ENCODE assay signal across 12 cellular contexts in the genomic region with DNA sequence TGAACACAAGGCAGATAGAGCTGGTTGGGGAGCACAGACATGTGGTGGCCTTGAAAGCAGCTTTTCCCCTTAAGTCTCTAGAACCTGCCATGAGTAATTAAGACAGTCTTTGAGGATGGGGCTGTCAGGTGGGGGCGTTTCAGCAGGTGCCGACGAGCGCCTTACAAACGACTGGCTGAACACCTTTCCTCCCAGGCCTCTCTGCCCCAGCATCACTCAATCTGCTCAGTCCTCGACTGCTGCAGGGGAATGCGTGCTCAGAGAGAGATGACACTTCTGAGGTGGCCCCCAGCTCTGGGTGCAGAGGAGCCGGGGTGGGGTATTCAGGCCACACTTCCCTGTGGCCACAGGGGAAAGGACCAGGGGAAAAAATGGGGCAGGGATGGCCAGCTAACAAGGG. TPM values are rescaled to one million over a fixed set of nuclear protein-coding genes. Genes with fewer than 3 reads are reported as not detected.
DNase-seq lines count a peak whose midpoint lies in the region; ATAC-seq, FAIRE-seq and TF ChIP-seq lines count a peak whose summit lies in the region.
"Had no signal": no experiment of that assay in that cellular context is flagged by ENCODE, and none has a peak within 500 bp of the region (broad histone marks: within the 10 kb centered on the region; RNA-seq: fewer than 3 reads in every experiment).

No MANE protein-coding gene starts in this region.

- no peak overlapping the region for H3K4me3 ChIP-seq in CD4-positive, CD25-positive, alpha-beta regulatory T cell (ENCODE audit: low read depth, low read length)
- peak overlapping the region; percentile 54 for H3K4me3 ChIP-seq in astrocyte (ENCODE audit: insufficient read depth, low read depth, low read length)
- H3K4me3 ChIP-seq in skeletal muscle cell (ENCODE audit: low read depth, low read length), result peak overlapping the region; percentile 36
- H3K4me3 ChIP-seq: right lobe of liver had no signal

- TF ChIP-seq CTCF in astrocyte (IDR thresholded peaks at IDR 0.05; ENCODE audit: insufficient read depth, low read depth, low read length) (no peak), glutamatergic neuron (IDR thresholded peaks at IDR 0.05; ENCODE audit: partially characterized antibody, unreplicated experiment) (no peak), GM20000 (IDR thresholded peaks at IDR 0.05; ENCODE audit: extremely low read depth, missing control alignments) (no peak)

- peak overlapping the region; percentile 84 for H3K9ac ChIP-seq in astrocyte (ENCODE audit: low read length)

- H3K4me2 ChIP-seq in astrocyte (ENCODE audit: low read length), result peak overlapping the region; percentile 87

- H3K27me3 Mint-ChIP-seq in CD4-positive, CD25-positive, alpha-beta regulatory T cell, result no peaks in the 10 kb centered on the region
- H3K27me3 Mint-ChIP-seq in astrocyte (ENCODE audit: low read depth, unreplicated experiment), result no peaks in the 10 kb centered on the region
- peaks cover 4% of the 10 kb centered on the region for H3K27me3 Mint-ChIP-seq in glutamatergic neuron (ENCODE audit: unreplicated experiment)
- no peaks in the 10 kb centered on the region for H3K27me3 Mint-ChIP-seq in activated T-cell treated with anti-CD3 and anti-CD28 coated beads, Interleukin-2, amount 50 U/mL, for 72 hours (ENCODE audit: low read depth)

- H3K36me3 Mint-ChIP-seq in CD4-positive, CD25-positive, alpha-beta regulatory T cell, result peaks cover 24% of the 10 kb centered on the region
- H3K36me3 Mint-ChIP-seq in astrocyte (ENCODE audit: low read depth, unreplicated experiment) (peaks cover 20% of the 10 kb centered on the region), glutamatergic neuron (ENCODE audit: unreplicated experiment) (peaks cover 8% of the 10 kb centered on the region)
- peaks cover 4 to 20% of the 10 kb centered on the region in 2 donors for H3K36me3 Mint-ChIP-seq in activated T-cell treated with anti-CD3 and anti-CD28 coated beads, Interleukin-2, amount 50 U/mL, for 72 hours (ENCODE audit: insufficient read depth in 2 of 2)

- H3K4me1 Mint-ChIP-seq in CD4-positive, CD25-positive, alpha-beta regulatory T cell, result peaks cover 11 to 33% (median 12%) of the 10 kb centered on the region in 4 donors
- H3K4me1 Mint-ChIP-seq in astrocyte (ENCODE audit: low read depth, unreplicated experiment), result peaks cover 38% of the 10 kb centered on the region
- peaks cover 19% of the 10 kb centered on the region for H3K4me1 Mint-ChIP-seq in glutamatergic neuron (ENCODE audit: low read depth, unreplicated experiment)
- H3K4me1 Mint-ChIP-seq in activated T-cell treated with anti-CD3 and anti-CD28 coated beads, Interleukin-2, amount 50 U/mL, for 72 hours (ENCODE audit: low read depth), result peaks cover 1% of the 10 kb centered on the region

- H3K27ac ChIP-seq in CD4-positive, CD25-positive, alpha-beta regulatory T cell (ENCODE audit: insufficient read depth, low read length, poor library complexity, severe bottlenecking), result no peak overlapping the region
- peak overlapping the region; percentile 95 for H3K27ac ChIP-seq in astrocyte (ENCODE audit: low read depth, low read length)
- H3K27ac ChIP-seq: right lobe of liver had no signal

- H3K27me3 ChIP-seq in CD4-positive, CD25-positive, alpha-beta regulatory T cell (ENCODE audit: control insufficient read depth, insufficient read depth, low read length), result no peaks in the 10 kb centered on the region
- H3K27me3 ChIP-seq in astrocyte (ENCODE audit: insufficient read depth, low read length), result no peaks in the 10 kb centered on the region
- H3K27me3 ChIP-seq: right lobe of liver had no signal

- H3K9me3 ChIP-seq in CD4-positive, CD25-positive, alpha-beta regulatory T cell (ENCODE audit: control insufficient read depth in 2 of 2, low read length in 2 of 2), result no peaks in the 10 kb centered on the region
- H3K9me3 ChIP-seq in astrocyte (ENCODE audit: insufficient read depth, low read depth, low read length), result no peaks in the 10 kb centered on the region
- H3K9me3 ChIP-seq: right lobe of liver had no signal

- ATAC-seq in CD4-positive, CD25-positive, alpha-beta regulatory T cell (ENCODE audit: low read depth in 2 of 2), result no peak
- no peak for ATAC-seq in activated T-cell treated with anti-CD3 and anti-CD28 coated beads, Interleukin-2, amount 50 U/mL, for 72 hours (replicated peaks in 1 of 2)
- no peak for ATAC-seq in HG02763 (IDR thresholded peaks at IDR 0.05; ENCODE audit: unreplicated experiment)

- H2AFZ ChIP-seq in astrocyte (ENCODE audit: low read depth, low read length), result no peak overlapping the region

- H3K27ac Mint-ChIP-seq in CD4-positive, CD25-positive, alpha-beta regulatory T cell, result peak overlapping the region in 2 of 3 donors; percentile 31 to 36
- H3K27ac Mint-ChIP-seq in astrocyte (ENCODE audit: unreplicated experiment) (peak overlapping the region; percentile 81), glutamatergic neuron (ENCODE audit: unreplicated experiment) (peak overlapping the region; percentile 66)
- H3K27ac Mint-ChIP-seq in activated T-cell treated with anti-CD3 and anti-CD28 coated beads, Interleukin-2, amount 50 U/mL, for 72 hours, result no peak overlapping the region

- FAIRE-seq in astrocyte (lab: Jason Lieb, UNC), result no peak
- FAIRE-seq: bronchial epithelial cell had no signal

- H3K4me3 Mint-ChIP-seq in CD4-positive, CD25-positive, alpha-beta regulatory T cell, result no peak overlapping the region
- peak overlapping the region; percentile 45 for H3K4me3 Mint-ChIP-seq in astrocyte (ENCODE audit: unreplicated experiment)
- peak overlapping the region; percentile 63 for H3K4me3 Mint-ChIP-seq in glutamatergic neuron (ENCODE audit: unreplicated experiment)
- H3K4me3 Mint-ChIP-seq in activated T-cell treated with anti-CD3 and anti-CD28 coated beads, Interleukin-2, amount 50 U/mL, for 72 hours, result no peak overlapping the region

- H3K4me1 ChIP-seq in CD4-positive, CD25-positive, alpha-beta regulatory T cell (ENCODE audit: control insufficient read depth, insufficient read depth, low read length, poor library complexity, severe bottlenecking), result no peaks in the 10 kb centered on the region
- peaks cover 27% of the 10 kb centered on the region for H3K4me1 ChIP-seq in astrocyte (ENCODE audit: insufficient read depth, low read length)

- peaks cover 67% of the 10 kb centered on the region for H3K36me3 ChIP-seq in CD4-positive, CD25-positive, alpha-beta regulatory T cell (ENCODE audit: control insufficient read depth, insufficient read depth, low read length)
- H3K36me3 ChIP-seq in astrocyte (ENCODE audit: insufficient read depth, low read length), result peaks cover 44% of the 10 kb centered on the region

- peaks cover 91% of the 10 kb centered on the region for H4K20me1 ChIP-seq in astrocyte (ENCODE audit: insufficient read depth, low read length)

- peaks cover 0 to 2% (median 0%) of the 10 kb centered on the region in 7 donors for H3K9me3 Mint-ChIP-seq in CD4-positive, CD25-positive, alpha-beta regulatory T cell
- no peaks in the 10 kb centered on the region for H3K9me3 Mint-ChIP-seq in astrocyte (ENCODE audit: unreplicated experiment)
- H3K9me3 Mint-ChIP-seq in glutamatergic neuron (ENCODE audit: unreplicated experiment), result peaks cover 10% of the 10 kb centered on the region
- no peaks in the 10 kb centered on the region for H3K9me3 Mint-ChIP-seq in activated T-cell treated with anti-CD3 and anti-CD28 coated beads, Interleukin-2, amount 50 U/mL, for 72 hours

- peaks cover 84% of the 10 kb centered on the region for H3K79me2 ChIP-seq in astrocyte (ENCODE audit: insufficient read depth, low read length)

- DNase-seq in CD4-positive, CD25-positive, alpha-beta regulatory T cell, result no peak
- DNase-seq in astrocyte (ENCODE audit: low read depth) (no peak), glutamatergic neuron (no peak), skeletal muscle cell (ENCODE audit: low read depth) (no peak), GM20000 (ENCODE audit: low spot score) (no peak), NCI-H1436 (lab: John Stamatoyannopoulos, UW) (no peak)
- no peak for DNase-seq in activated T-cell treated with anti-CD3 and anti-CD28 coated beads, Interleukin-2, amount 50 U/mL, for 72 hours
- DNase-seq: activated CD8-positive, alpha-beta memory T cell treated with anti-CD3 and anti-CD28 coated beads, Interleukin-2, amount 50 U/mL, for 4 hours; NCI-H1694 treated with DMSO at 0.1 percent for 48 hours had no signal

RNA-seq across cellular contexts. Expression of a gene that starts 8.1 kb away (rescaled TPM):
- total RNA-seq in CD4-positive, CD25-positive, alpha-beta regulatory T cell, result 19.2 TPM
- polyA plus RNA-seq in CD4-positive, CD25-positive, alpha-beta regulatory T cell, result 10 to 100 TPM in 2 of 4 donors, 1 to 10 TPM in 2; 6.4 to 11.6 (median 10.3) TPM
- 18.3 and 21.6 TPM in 2 replicates for total RNA-seq in astrocyte
- 35.5 TPM for total RNA-seq in glutamatergic neuron (ENCODE audit: unreplicated experiment)
- 10 to 100 TPM; 27.7 to 27.8 TPM for total RNA-seq in activated T-cell treated with anti-CD3 and anti-CD28 coated beads, Interleukin-2, amount 50 U/mL, for 72 hours

RNA-seq across cellular contexts. Expression of a gene that starts 23.2 kb away (rescaled TPM):
- 107 TPM for total RNA-seq in CD4-positive, CD25-positive, alpha-beta regulatory T cell
- 10 to 100 TPM; 54.0 to 58.6 (median 55.8) TPM for polyA plus RNA-seq in CD4-positive, CD25-positive, alpha-beta regulatory T cell
- total RNA-seq in astrocyte (92.9 and 104 TPM in 2 replicates), glutamatergic neuron (ENCODE audit: unreplicated experiment) (182 TPM)
- 10 to 100 TPM; 62.4 to 75.4 TPM for total RNA-seq in activated T-cell treated with anti-CD3 and anti-CD28 coated beads, Interleukin-2, amount 50 U/mL, for 72 hours

RNA-seq across cellular contexts. Expression of a gene that starts 31.1 kb away (rescaled TPM):
- total RNA-seq in CD4-positive, CD25-positive, alpha-beta regulatory T cell, result 8.8 TPM
- polyA plus RNA-seq in CD4-positive, CD25-positive, alpha-beta regulatory T cell, result under 1 TPM; 0.31 to 0.53 (median 0.37) TPM
- 8.6 and 10.2 TPM in 2 replicates for total RNA-seq in astrocyte
- 162 TPM for total RNA-seq in glutamatergic neuron (ENCODE audit: unreplicated experiment)
- 10 to 100 TPM; 14.2 to 17.4 TPM for total RNA-seq in activated T-cell treated with anti-CD3 and anti-CD28 coated beads, Interleukin-2, amount 50 U/mL, for 72 hours

RNA-seq across cellular contexts. Expression of a gene that starts 58.6 kb away (rescaled TPM):
- total RNA-seq in CD4-positive, CD25-positive, alpha-beta regulatory T cell, result 25.1 TPM
- polyA plus RNA-seq in CD4-positive, CD25-positive, alpha-beta regulatory T cell, result 1 to 10 TPM; 3.2 to 6.7 (median 5.9) TPM
- total RNA-seq in astrocyte, result 30.3 and 32.0 TPM in 2 replicates
- 26.0 TPM for total RNA-seq in glutamatergic neuron (ENCODE audit: unreplicated experiment)
- 10 to 100 TPM; 34.7 to 42.2 TPM for total RNA-seq in activated T-cell treated with anti-CD3 and anti-CD28 coated beads, Interleukin-2, amount 50 U/mL, for 72 hours

Comparison
In these comparisons a context has a peak if more than half of its experiments do, and no peak if none do; other contexts are left out.
1. H3K4me3 Mint-ChIP-seq: peak in astrocyte (single experiment) and glutamatergic neuron (single experiment); none in CD4-positive, CD25-positive, alpha-beta regulatory T cell (0 of 4) and activated T-cell treated with anti-CD3 and anti-CD28 coated beads, Interleukin-2, amount 50 U/mL, for 72 hours (0 of 2).